1 cellular context compared by ENCODE assay signal in genomic region chr3:30258426-30259392, GRCh38.
A peak's percentile ranks its signal among the peaks of the same experiment; 100 is the strongest.
TF ChIP-seq lines count a peak whose summit lies in the region.

No MANE protein-coding gene starts in this region.

TF ChIP-seq in HepG2, 621 proteins besides CTCF, POLR2A, EP300 and RAD21 (continued from another document and continues in another):
- TF ChIP-seq PRDM15 (CRISPR knock-in tag; IDR thresholded peaks at IDR 0.05) = no peak
- peak; percentile 94 for TF ChIP-seq TCF7 (IDR thresholded peaks at IDR 0.05; ENCODE audit: low read depth)
- peak; percentile 97 for TF ChIP-seq ETV5 (CRISPR knock-in tag; IDR thresholded peaks at IDR 0.05; ENCODE audit: borderline replicate concordance)
- peak; percentile 76 for TF ChIP-seq ZNF24 (IDR thresholded peaks at IDR 0.05)
- TF ChIP-seq ZEB1 (IDR thresholded peaks at IDR 0.05; ENCODE audit: insufficient replicate concordance, low read depth) = peak; percentile 42
- no peak for TF ChIP-seq ZNF776 (CRISPR knock-in tag; IDR thresholded peaks at IDR 0.05)
- peak; percentile 70; the same call in 1 of the 2 replicates for TF ChIP-seq ZNF281 (CRISPR knock-in tag; IDR thresholded peaks at IDR 0.05; ENCODE audit: borderline replicate concordance)
- TF ChIP-seq JDP2 (CRISPR knock-in tag; IDR thresholded peaks at IDR 0.05; ENCODE audit: borderline replicate concordance) = no peak; the same call in 1 of the 2 replicates
- TF ChIP-seq GATAD1 (CRISPR knock-in tag; IDR thresholded peaks at IDR 0.05) = peak; percentile 72
- TF ChIP-seq ZNF788 (CRISPR knock-in tag; IDR thresholded peaks at IDR 0.05; ENCODE audit: borderline replicate concordance) = peak; percentile 66; the same call in 1 of the 2 replicates
- TF ChIP-seq ELF3 (CRISPR knock-in tag; IDR thresholded peaks at IDR 0.05) = peak; percentile 97
- no peak for TF ChIP-seq IRF1 (CRISPR knock-in tag; IDR thresholded peaks at IDR 0.05; ENCODE audit: low read depth)
- no peak for TF ChIP-seq IKZF1 (IDR thresholded peaks at IDR 0.05)
- peak; percentile 43 for TF ChIP-seq ZNF652 (CRISPR knock-in tag; IDR thresholded peaks at IDR 0.05; ENCODE audit: borderline replicate concordance, low read depth)
- no peak for TF ChIP-seq ZNF101 (CRISPR knock-in tag; IDR thresholded peaks at IDR 0.05; ENCODE audit: borderline replicate concordance, low read depth)
- peak; percentile 86 for TF ChIP-seq CCDC6 (CRISPR knock-in tag; IDR thresholded peaks at IDR 0.05)
- peak; percentile 56; the same call in 1 of the 2 replicates for TF ChIP-seq RFXAP (CRISPR knock-in tag; IDR thresholded peaks at IDR 0.05; ENCODE audit: borderline replicate concordance)
- TF ChIP-seq ZNF703 (CRISPR knock-in tag; IDR thresholded peaks at IDR 0.05; ENCODE audit: borderline replicate concordance) = peak; percentile 94
- TF ChIP-seq POLR2AphosphoS5 (IDR thresholded peaks at IDR 0.05; ENCODE audit: low read depth, low read length) = peak; percentile 49; the same call in 1 of the 2 replicates
- peak; percentile 96 for TF ChIP-seq ZNF644 (CRISPR knock-in tag; IDR thresholded peaks at IDR 0.05; ENCODE audit: low read depth)
- peak; percentile 65; the same call in 1 of the 2 replicates for TF ChIP-seq ZNF121 (CRISPR knock-in tag; IDR thresholded peaks at IDR 0.05)
- peak; percentile 94 for TF ChIP-seq RXRB (CRISPR knock-in tag; IDR thresholded peaks at IDR 0.05; ENCODE audit: borderline replicate concordance)
- peak; percentile 86 for TF ChIP-seq HOXA3 (CRISPR knock-in tag; IDR thresholded peaks at IDR 0.05)
- TF ChIP-seq NFE2L1 (CRISPR knock-in tag; IDR thresholded peaks at IDR 0.05; ENCODE audit: borderline replicate concordance) = no peak
- no peak for TF ChIP-seq ZIK1 (CRISPR knock-in tag; IDR thresholded peaks at IDR 0.05; ENCODE audit: borderline replicate concordance, low read depth)
- TF ChIP-seq ZNF414 (CRISPR knock-in tag; IDR thresholded peaks at IDR 0.05) = peak; percentile 94
- TF ChIP-seq AKAP8 (CRISPR knock-in tag; IDR thresholded peaks at IDR 0.05) = peak; percentile 82; the same call in 1 of the 2 replicates
- TF ChIP-seq ESRRA (CRISPR knock-in tag; IDR thresholded peaks at IDR 0.05; ENCODE audit: low read depth) = peak; percentile 91; the same call in 1 of the 2 replicates
- TF ChIP-seq EZH2 (conservative IDR thresholded peaks at IDR 0.05; ENCODE audit: low read depth, low read length) = no peak
- TF ChIP-seq SALL2 (CRISPR knock-in tag; IDR thresholded peaks at IDR 0.05) = peak; percentile 70; the same call in 1 of the 2 replicates
- TF ChIP-seq ADNP (CRISPR knock-in tag; IDR thresholded peaks at IDR 0.05) = no peak
- no peak for TF ChIP-seq PRMT3 (CRISPR knock-in tag; IDR thresholded peaks at IDR 0.05; ENCODE audit: borderline replicate concordance, low read depth)
- TF ChIP-seq GZF1 (CRISPR knock-in tag; IDR thresholded peaks at IDR 0.05) = no peak
- peak; percentile 86; the same call in 1 of the 2 replicates for TF ChIP-seq MYPOP (CRISPR knock-in tag; IDR thresholded peaks at IDR 0.05)
- no peak for TF ChIP-seq ZNF724P (CRISPR knock-in tag; IDR thresholded peaks at IDR 0.05; ENCODE audit: borderline replicate concordance)
- TF ChIP-seq TFAP4 (IDR thresholded peaks at IDR 0.05; ENCODE audit: borderline replicate concordance, low read depth) = peak; percentile 100
- TF ChIP-seq ZBTB7A (CRISPR knock-in tag; IDR thresholded peaks at IDR 0.05) = peak; percentile 61; the same call in 1 of the 2 replicates
- no peak for TF ChIP-seq CREB3 (CRISPR knock-in tag; IDR thresholded peaks at IDR 0.05)
- peak; percentile 82; the same call in 1 of the 2 replicates for TF ChIP-seq KAT8 (CRISPR knock-in tag; IDR thresholded peaks at IDR 0.05)
- peak; percentile 99 for TF ChIP-seq IKZF5 (CRISPR knock-in tag; IDR thresholded peaks at IDR 0.05)
- no peak for TF ChIP-seq KMT2A (CRISPR knock-in tag; IDR thresholded peaks at IDR 0.05)
- TF ChIP-seq ZNF337 (CRISPR knock-in tag; IDR thresholded peaks at IDR 0.05; ENCODE audit: borderline replicate concordance, low read depth) = no peak
- 0 out of 2 replicates have a peak, but pooled peaks have one; percentile 35 for TF ChIP-seq ZSCAN21 (CRISPR knock-in tag; IDR thresholded peaks at IDR 0.05; ENCODE audit: borderline replicate concordance)
- TF ChIP-seq HNF4G (IDR thresholded peaks at IDR 0.05; ENCODE audit: borderline replicate concordance, low read depth, low read length) = peak; percentile 99
- peak; percentile 97 for TF ChIP-seq HNF4G (CRISPR knock-in tag; IDR thresholded peaks at IDR 0.05; ENCODE audit: borderline replicate concordance, low read depth)
- no peak for TF ChIP-seq TBP (CRISPR knock-in tag; IDR thresholded peaks at IDR 0.05)
- peak; percentile 85 for TF ChIP-seq TFE3 (CRISPR knock-in tag; IDR thresholded peaks at IDR 0.05)
- TF ChIP-seq SMYD3 (CRISPR knock-in tag; IDR thresholded peaks at IDR 0.05) = peak; percentile 64; the same call in 1 of the 2 replicates
- TF ChIP-seq RARG (CRISPR knock-in tag; IDR thresholded peaks at IDR 0.05; ENCODE audit: low read depth) = no peak
- TF ChIP-seq HDAC1 (CRISPR knock-in tag; IDR thresholded peaks at IDR 0.05) = peak; percentile 86
- no peak for TF ChIP-seq ZFP41 (CRISPR knock-in tag; IDR thresholded peaks at IDR 0.05; ENCODE audit: borderline replicate concordance)
- TF ChIP-seq MTF2 (CRISPR knock-in tag; IDR thresholded peaks at IDR 0.05; ENCODE audit: borderline replicate concordance) = no peak
- TF ChIP-seq RBFOX2 (IDR thresholded peaks at IDR 0.05; ENCODE audit: low read depth, low read length) = peak; percentile 51
- TF ChIP-seq HNF4A (CRISPR knock-in tag; IDR thresholded peaks at IDR 0.05) = peak; percentile 100
- no peak for TF ChIP-seq ZNF251 (CRISPR knock-in tag; IDR thresholded peaks at IDR 0.05)
- no peak for TF ChIP-seq MATR3 (CRISPR knock-in tag; IDR thresholded peaks at IDR 0.05)
